25 cellular contexts compared by ENCODE assay signal in the genomic region with DNA sequence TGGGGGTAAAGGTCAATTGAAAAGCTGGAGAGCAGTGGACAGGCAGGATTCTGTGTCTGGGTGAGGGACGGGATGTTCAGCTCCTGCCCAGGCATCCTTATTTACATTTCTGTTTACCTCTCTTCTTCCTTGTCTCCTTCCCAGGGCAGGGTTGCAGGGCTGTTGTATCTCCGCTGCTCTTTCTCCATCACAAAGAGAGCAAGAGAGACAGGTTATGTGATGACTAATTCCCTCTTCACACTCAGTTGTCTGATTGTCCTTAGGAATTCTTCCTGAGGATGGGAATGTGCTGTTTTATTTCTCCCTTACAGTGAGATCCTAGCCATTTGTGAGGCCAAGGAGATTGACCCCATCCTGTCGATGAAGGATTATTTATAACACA.
"Had no signal": no experiment of that assay in that cellular context is flagged by ENCODE, and none has a peak within 500 bp of the region (broad histone marks: within the 10 kb centered on the region; RNA-seq: fewer than 3 reads in every experiment).

No MANE protein-coding gene starts in this region.

- H3K27me3 ChIP-seq: Peyer's patch had no signal

- H3K4me2 ChIP-seq: SK-N-SH had no signal

- H3K4me3 ChIP-seq: adrenal gland, Peyer's patch, SJCRH30 had no signal

- H3K4me1 ChIP-seq: adrenal gland, SJCRH30 had no signal

- H3K9ac ChIP-seq: SK-N-SH had no signal

- ATAC-seq: activated CD4-positive, alpha-beta T cell treated with anti-CD3 and anti-CD28 coated beads for 36 hours had no signal

- DNase-seq: activated CD4-positive, alpha-beta memory T cell treated with anti-CD3 and anti-CD28 coated beads, Interleukin-2, amount 10 ng/mL, durations not matched to agents 7 days and 5 days; activated CD4-positive, alpha-beta T cell treated with anti-CD3 and anti-CD28 coated beads for 36 hours; activated CD4-positive, alpha-beta T cell treated with anti-CD3 and anti-CD28 coated beads, Interleukin-2, amount 50 U/mL, for 1 hour; activated CD8-positive, alpha-beta memory T cell treated with anti-CD3 and anti-CD28 coated beads, Interleukin-2, amount 50 U/mL, for 48 hours; activated naive CD4-positive, alpha-beta T cell treated with anti-CD3 and anti-CD28 coated beads, Interleukin-2, amount 50 U/mL, for 16 hours; activated naive CD8-positive, alpha-beta T cell treated with anti-CD3 and anti-CD28 coated beads, Interleukin-2, amount 10 ng/mL, durations not matched to agents 7 days and 5 days; activated T-cell treated with anti-CD3 and anti-CD28 coated beads, Interleukin-2, amount 50 U/mL, for 1 hour; adrenal gland; anterior cingulate cortex; cerebellar nuclear complex; NCI-H1048; NCI-H146; NCI-H1930; NCI-H2171 treated with DMSO at 0.1 percent for 48 hours; NCI-H345; NCI-H510A treated with DMSO at 0.1 percent for 48 hours; NCI-H69; NK-92 treated with Interleukin-12 subunit alpha and Interleukin-12 subunit beta, amount 100 ng/mL, for 24 hours; Peyer's patch; Right ventricle myocardium superior; SJCRH30; SK-N-SH; T-helper 1 cell had no signal

- H3K27ac ChIP-seq: adrenal gland, Peyer's patch, RWPE1, SJCRH30, VCaP had no signal

- H3K36me3 ChIP-seq: adrenal gland, Peyer's patch, SJCRH30 had no signal

- H3K9me3 ChIP-seq: adrenal gland, Peyer's patch, SJCRH30, SK-N-SH had no signal
